Comparison of ENCODE assay signal across 8 cellular contexts in the genomic region with DNA sequence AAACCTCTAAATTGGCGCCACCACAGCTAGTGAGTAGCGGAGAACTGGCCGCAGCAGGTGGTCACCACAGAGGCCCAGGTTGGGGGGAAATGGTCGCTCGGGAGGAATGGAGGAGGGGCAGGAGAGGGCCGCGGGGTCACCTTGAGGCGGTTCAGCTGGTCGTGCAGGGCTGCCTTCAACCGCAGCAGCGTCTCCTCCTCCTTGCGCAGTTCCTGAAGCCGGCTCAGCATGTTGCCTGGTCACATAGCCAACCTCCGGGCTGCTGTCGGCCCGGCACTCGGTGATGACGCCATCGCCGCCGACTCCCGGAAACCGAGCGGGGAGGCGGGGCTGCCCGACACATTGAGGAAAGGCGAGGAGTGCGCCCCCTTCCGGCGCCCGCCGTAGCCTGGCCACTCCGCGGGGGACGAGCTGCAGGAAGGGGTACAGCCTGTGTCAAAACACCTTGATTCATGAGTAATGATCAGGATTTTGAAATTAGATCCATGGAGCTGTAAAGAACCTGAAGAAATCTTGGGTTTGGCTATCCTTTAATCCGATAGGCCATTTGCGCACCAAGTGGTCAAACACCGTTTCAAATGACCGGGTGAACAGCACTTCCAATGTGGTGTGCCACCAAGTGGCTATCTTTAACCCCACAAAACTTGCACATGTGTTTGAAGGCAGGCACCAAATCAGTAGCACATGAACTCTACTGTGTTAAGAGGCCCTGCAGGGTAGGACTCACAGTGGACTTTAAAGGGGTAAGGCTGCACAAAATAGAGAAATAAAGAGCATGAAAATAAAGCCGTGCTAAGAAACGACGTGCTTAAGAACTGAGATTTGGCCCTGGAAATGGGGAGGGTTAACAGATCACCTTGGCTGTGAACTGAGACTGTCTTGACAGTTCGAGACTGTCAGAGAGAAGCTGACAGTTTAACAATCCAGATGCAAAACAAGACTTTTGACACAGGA. TPM values are rescaled to one million over a fixed set of nuclear protein-coding genes. Genes with fewer than 3 reads are reported as not detected.
DNase-seq lines count a peak whose midpoint lies in the region; ATAC-seq, FAIRE-seq and TF ChIP-seq lines count a peak whose summit lies in the region.

A gene with protein sequence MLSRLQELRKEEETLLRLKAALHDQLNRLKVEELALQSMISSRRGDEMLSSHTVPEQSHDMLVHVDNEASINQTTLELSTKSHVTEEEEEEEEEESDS (minus strand): TSS at position 261 of the 954 bp plus-strand sequence. CDS start 31 bp downstream, at position 230.

- DNase-seq in AG04450 (ENCODE audit: low read depth, low spot score) = peak; percentile 82
- DNase-seq in NCI-H2227 treated with DMSO at 0.1 percent for 48 hours (lab: John Stamatoyannopoulos, UW) = peak; percentile 80
- DNase-seq in bronchial epithelial cell (ENCODE audit: low read depth) = peak; percentile 88
- DNase-seq in iPS-NIHi7 (ENCODE audit: extremely low spot score) = peak; percentile 93
- peak; percentile 100 for DNase-seq in spleen

- no peaks in the 10 kb centered on the region for H3K27me3 ChIP-seq in AG04450 (ENCODE audit: control insufficient read depth, insufficient read depth, low read length)
- no peaks in the 10 kb centered on the region for H3K27me3 ChIP-seq in bronchial epithelial cell (ENCODE audit: control insufficient read depth, insufficient read depth, low read length)
- no peaks in the 10 kb centered on the region for H3K27me3 ChIP-seq in spleen (replicated peaks in 1 of 7)

- peak; percentile 88 for ATAC-seq in GM18868 (IDR thresholded peaks at IDR 0.05; ENCODE audit: unreplicated experiment)
- peak; percentile 84 for ATAC-seq in HG03135 (IDR thresholded peaks at IDR 0.05; ENCODE audit: unreplicated experiment)

- peak in 1 of 3 donors; percentile 37 for TF ChIP-seq POLR2A in spleen (IDR thresholded peaks at IDR 0.05)

- FAIRE-seq in bronchial epithelial cell (lab: Jason Lieb, UNC) = no peak

- H3K36me3 ChIP-seq in bronchial epithelial cell (ENCODE audit: control insufficient read depth, insufficient read depth, low read length) = peaks cover 14% of the 10 kb centered on the region
- H3K36me3 ChIP-seq in spleen = peaks cover 0 to 83% (median 75%) of the 10 kb centered on the region in 6 donors

- POLR2A ChIA-PET in AG04450 (lab: Yijun Ruan, JAX) = interaction anchor here (0.9 to 3.5 kb wide), 3 partner anchors 68 to 111 kb away, joined by 3 to 20 read pairs (median 3); partner anchors contain the start of genes LCTL and MAP2K1

- peaks cover 18 to 86% (median 60%) of the 10 kb centered on the region in 6 donors for H3K4me1 ChIP-seq in spleen

- H3K4me3 ChIP-seq in AG04450 (ENCODE audit: low read depth, low read length) (peak within 1 kb of the TSS; percentile 97), WI38 (ENCODE audit: low read depth, low read length) (peak within 1 kb of the TSS; percentile 87), bronchial epithelial cell (ENCODE audit: low read depth, low read length) (peak within 1 kb of the TSS; percentile 75), spleen (peak within 1 kb of the TSS; percentile 84 to 98 (median 91))

- CTCF ChIA-PET in AG04450 (lab: Charles Lee) = interaction anchor here (0.5 to 3.8 kb wide), 35 partner anchors 9 to 886 kb away, joined by 3 to 44 read pairs (median 4); partner anchors contain the start of genes INTS14, LCTL and MAP2K1

- H3K27ac ChIP-seq in AG04450 (ENCODE audit: low read depth, low read length) (peak within 1 kb of the TSS; percentile 63), spleen (peak within 1 kb of the TSS; percentile 82 to 95 (median 92))

- 8 to 11% (median 10%) methylated on average over 35 to 43 of the region's 43 CpGs for WGBS in spleen, 5 donors

- intact Hi-C loops in spleen (cut with DNase I; ENCODE audit: low total_unique reads) = loop anchor here (5.0 kb wide), 1 partner anchor 205 kb away; the partner anchor contains the start of gene DIS3L

- TF ChIP-seq CTCF in AG04450 (IDR thresholded peaks at IDR 0.05; ENCODE audit: low read depth, low read length) (peak; percentile 97), WI38 (IDR thresholded peaks at IDR 0.05; ENCODE audit: low read depth, low read length) (peak; percentile 91), bronchial epithelial cell (IDR thresholded peaks at IDR 0.05; ENCODE audit: insufficient read depth, low read length, severe bottlenecking) (peak; percentile 91), spleen (IDR thresholded peaks at IDR 0.05 in 8 of 11, conservative IDR thresholded peaks at IDR 0.05 in 3 of 11) (peak; percentile 93 to 99 (median 97))

- H3K9me3 ChIP-seq in AG04450 (ENCODE audit: control insufficient read depth, insufficient read depth, low read length) (no peaks in the 10 kb centered on the region), spleen (no peaks in the 10 kb centered on the region)

RNA-seq across cellular contexts. Expression of the gene that starts here (rescaled TPM):
- polyA plus RNA-seq in AG04450 (2011; rRNA removed) (26.5 and 31.3 TPM in 2 replicates), spleen (10 to 100 TPM; 30.6 to 46.8 (median 34.3) TPM)
- 7.0 and 9.6 TPM in 2 replicates for polyA minus RNA-seq in AG04450 (2011; rRNA and poly(A)+ RNA removed)
- total RNA-seq in bronchial epithelial cell (43.3 and 43.7 TPM in 2 replicates), spleen (10 to 100 TPM; 20.0 to 37.2 (median 25.2) TPM)

Comparison
In these comparisons a context has a peak if more than half of its experiments do, and no peak if none do; other contexts are left out.
1. Peak in every context shown above with its lines: DNase-seq, ATAC-seq, H3K4me3 ChIP-seq and H3K27ac ChIP-seq.